ENCODE assay signal across 8 cellular contexts in the genomic region with DNA sequence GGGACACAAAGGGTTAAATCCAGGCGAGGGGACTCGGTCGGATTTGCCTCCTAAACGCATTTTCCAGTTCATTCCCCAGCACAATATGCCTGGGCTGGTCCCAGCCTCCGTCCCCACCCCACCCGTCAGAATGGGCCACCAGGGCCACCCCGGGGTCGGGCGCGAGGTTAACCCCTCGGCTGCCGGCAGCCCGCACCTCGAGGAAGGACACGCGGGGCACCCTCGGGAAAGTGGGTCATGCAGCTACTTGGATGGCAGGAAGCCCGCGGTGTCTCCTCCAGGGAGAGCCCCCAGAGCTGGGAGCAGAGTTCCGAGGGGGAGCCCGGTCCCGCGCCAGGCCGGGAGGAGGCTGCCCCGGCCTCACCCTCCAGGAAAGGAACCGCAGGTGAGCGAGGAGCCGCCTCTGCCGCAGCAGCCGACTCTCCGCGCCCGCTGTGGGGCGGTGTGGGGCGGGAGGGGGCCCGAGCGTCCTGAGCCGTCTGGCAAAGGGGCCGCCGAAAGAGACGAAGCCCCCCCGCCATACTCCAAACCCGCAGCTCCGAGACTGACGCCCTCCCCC. TPM values are rescaled to one million over a fixed set of nuclear protein-coding genes. Genes with fewer than 3 reads are reported as not detected.
DNase-seq lines count a peak whose midpoint lies in the region; ATAC-seq and TF ChIP-seq lines count a peak whose summit lies in the region.

No MANE protein-coding gene starts in this region.

- DNase-seq in NCI-H748 (lab: John Stamatoyannopoulos, UW; ENCODE audit: unreplicated experiment) (peak; percentile 44), NCI-H748 treated with DMSO at 0.1 percent for 48 hours (lab: John Stamatoyannopoulos, UW) (no peak), NCI-H226 (peak; percentile 9), breast epithelium (ENCODE audit: low spot score in 2 of 2) (no peak), left colon (peak; percentile 56 to 69), suprapubic skin (ENCODE audit: low spot score in 2 of 2) (no peak)

- 0% methylated on average over 9 of the region's 45 CpGs for WGBS in suprapubic skin

- H3K27ac ChIP-seq in breast epithelium (peak overlapping the region; percentile 79 to 96), suprapubic skin (peak overlapping the region; percentile 91)

- H3K4me1 ChIP-seq in breast epithelium = peaks cover 3 to 7% of the 10 kb centered on the region in 2 donors
- H3K4me1 ChIP-seq in suprapubic skin = peaks cover 58% of the 10 kb centered on the region

- TF ChIP-seq CTCF in breast epithelium (IDR thresholded peaks at IDR 0.05) = no peak
- peak in 1 of 2 donors; percentile 13 for TF ChIP-seq CTCF in suprapubic skin (IDR thresholded peaks at IDR 0.05)

- intact Hi-C loops in breast epithelium (cut with DNase I; ENCODE audit: low total_unique reads) = no loop called here
- intact Hi-C loops in left colon (cut with DNase I, micrococcal nuclease) = loop anchor here in 1 of 2 donors (5.0 kb wide), 1 partner anchor 60 kb away; no protein-coding TSS in a partner anchor

- H3K4me3 ChIP-seq in breast epithelium (peak overlapping the region; percentile 73 to 82 (median 82)), suprapubic skin (peak overlapping the region; percentile 94)

- TF ChIP-seq EP300 in suprapubic skin (IDR thresholded peaks at IDR 0.05) = no peak

- H3K36me3 ChIP-seq in breast epithelium (no peaks in the 10 kb centered on the region), suprapubic skin (no peaks in the 10 kb centered on the region)

- ATAC-seq in left colon (peak; percentile 60), HG02973 (IDR thresholded peaks at IDR 0.05; ENCODE audit: unreplicated experiment) (no peak), HG02870 (IDR thresholded peaks at IDR 0.05; ENCODE audit: unreplicated experiment) (no peak)

- TF ChIP-seq POLR2A in breast epithelium (IDR thresholded peaks at IDR 0.05) = no peak
- no peak for TF ChIP-seq POLR2A in suprapubic skin (IDR thresholded peaks at IDR 0.05)

- H3K9me3 ChIP-seq in breast epithelium = no peaks in the 10 kb centered on the region
- H3K9me3 ChIP-seq in suprapubic skin = no peaks in the 10 kb centered on the region

- H3K27me3 ChIP-seq in breast epithelium (no peaks in the 10 kb centered on the region), suprapubic skin (no peaks in the 10 kb centered on the region)

RNA-seq across cellular contexts. Expression of a gene that starts 1.4 kb away (rescaled TPM):
- total RNA-seq in breast epithelium (1 to 10 TPM; 2.6 to 6.6 (median 4.5) TPM), left colon (10 to 100 TPM; 43.9 to 44.1 TPM), suprapubic skin (100 to 1,000 TPM; 112 to 176 (median 164) TPM)

Comparison
In these comparisons a context has a peak if more than half of its experiments do, and no peak if none do; other contexts are left out.
1. DNase-seq: peak in NCI-H748 (single experiment), NCI-H226 (single experiment) and left colon (2 of 2); none in NCI-H748 treated with DMSO at 0.1 percent for 48 hours (single experiment), breast epithelium (0 of 2) and suprapubic skin (0 of 2).
2. RNA of a gene that starts 1.4 kb away (total RNA-seq): 112 to 176 TPM in suprapubic skin and 43.9 to 44.1 TPM in left colon; 2.6 to 6.6 TPM in breast epithelium; every median in the first group is over 4 times any median in the second.